2 cellular contexts compared by ENCODE assay signal in the genomic region with DNA sequence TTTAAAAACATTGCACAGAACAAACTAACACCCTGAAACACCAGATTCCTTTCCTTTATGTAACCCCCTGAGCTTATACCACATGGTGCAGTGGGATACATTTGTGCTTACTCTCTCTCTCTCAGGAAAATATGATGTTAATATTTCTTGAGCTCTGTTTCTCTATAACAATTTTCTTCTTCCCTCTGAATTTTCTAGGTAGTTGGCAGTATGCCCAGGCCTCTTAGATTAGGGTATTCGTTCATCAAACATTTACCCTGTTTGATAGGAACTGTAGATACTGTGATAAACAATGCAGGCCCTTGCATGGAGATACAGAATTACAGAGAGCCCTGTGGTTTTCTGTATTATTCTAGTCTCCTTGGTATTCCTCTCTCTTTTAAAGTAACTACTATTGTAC.
TF ChIP-seq lines count a peak whose summit lies in the region.

No MANE protein-coding gene starts in this region.

TF ChIP-seq in SK-N-SH, 30 proteins besides CTCF, POLR2A, EP300 and RAD21 (continued from another document):
- TF ChIP-seq, protein P1, sequence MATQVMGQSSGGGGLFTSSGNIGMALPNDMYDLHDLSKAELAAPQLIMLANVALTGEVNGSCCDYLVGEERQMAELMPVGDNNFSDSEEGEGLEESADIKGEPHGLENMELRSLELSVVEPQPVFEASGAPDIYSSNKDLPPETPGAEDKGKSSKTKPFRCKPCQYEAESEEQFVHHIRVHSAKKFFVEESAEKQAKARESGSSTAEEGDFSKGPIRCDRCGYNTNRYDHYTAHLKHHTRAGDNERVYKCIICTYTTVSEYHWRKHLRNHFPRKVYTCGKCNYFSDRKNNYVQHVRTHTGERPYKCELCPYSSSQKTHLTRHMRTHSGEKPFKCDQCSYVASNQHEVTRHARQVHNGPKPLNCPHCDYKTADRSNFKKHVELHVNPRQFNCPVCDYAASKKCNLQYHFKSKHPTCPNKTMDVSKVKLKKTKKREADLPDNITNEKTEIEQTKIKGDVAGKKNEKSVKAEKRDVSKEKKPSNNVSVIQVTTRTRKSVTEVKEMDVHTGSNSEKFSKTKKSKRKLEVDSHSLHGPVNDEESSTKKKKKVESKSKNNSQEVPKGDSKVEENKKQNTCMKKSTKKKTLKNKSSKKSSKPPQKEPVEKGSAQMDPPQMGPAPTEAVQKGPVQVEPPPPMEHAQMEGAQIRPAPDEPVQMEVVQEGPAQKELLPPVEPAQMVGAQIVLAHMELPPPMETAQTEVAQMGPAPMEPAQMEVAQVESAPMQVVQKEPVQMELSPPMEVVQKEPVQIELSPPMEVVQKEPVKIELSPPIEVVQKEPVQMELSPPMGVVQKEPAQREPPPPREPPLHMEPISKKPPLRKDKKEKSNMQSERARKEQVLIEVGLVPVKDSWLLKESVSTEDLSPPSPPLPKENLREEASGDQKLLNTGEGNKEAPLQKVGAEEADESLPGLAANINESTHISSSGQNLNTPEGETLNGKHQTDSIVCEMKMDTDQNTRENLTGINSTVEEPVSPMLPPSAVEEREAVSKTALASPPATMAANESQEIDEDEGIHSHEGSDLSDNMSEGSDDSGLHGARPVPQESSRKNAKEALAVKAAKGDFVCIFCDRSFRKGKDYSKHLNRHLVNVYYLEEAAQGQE (IDR thresholded peaks at IDR 0.05; ENCODE audit: low read depth, low read length) = no peak

TF ChIP-seq in GM23338, 12 proteins besides CTCF, POLR2A, EP300 and RAD21 (continued from another document):
- TF ChIP-seq, protein P2, sequence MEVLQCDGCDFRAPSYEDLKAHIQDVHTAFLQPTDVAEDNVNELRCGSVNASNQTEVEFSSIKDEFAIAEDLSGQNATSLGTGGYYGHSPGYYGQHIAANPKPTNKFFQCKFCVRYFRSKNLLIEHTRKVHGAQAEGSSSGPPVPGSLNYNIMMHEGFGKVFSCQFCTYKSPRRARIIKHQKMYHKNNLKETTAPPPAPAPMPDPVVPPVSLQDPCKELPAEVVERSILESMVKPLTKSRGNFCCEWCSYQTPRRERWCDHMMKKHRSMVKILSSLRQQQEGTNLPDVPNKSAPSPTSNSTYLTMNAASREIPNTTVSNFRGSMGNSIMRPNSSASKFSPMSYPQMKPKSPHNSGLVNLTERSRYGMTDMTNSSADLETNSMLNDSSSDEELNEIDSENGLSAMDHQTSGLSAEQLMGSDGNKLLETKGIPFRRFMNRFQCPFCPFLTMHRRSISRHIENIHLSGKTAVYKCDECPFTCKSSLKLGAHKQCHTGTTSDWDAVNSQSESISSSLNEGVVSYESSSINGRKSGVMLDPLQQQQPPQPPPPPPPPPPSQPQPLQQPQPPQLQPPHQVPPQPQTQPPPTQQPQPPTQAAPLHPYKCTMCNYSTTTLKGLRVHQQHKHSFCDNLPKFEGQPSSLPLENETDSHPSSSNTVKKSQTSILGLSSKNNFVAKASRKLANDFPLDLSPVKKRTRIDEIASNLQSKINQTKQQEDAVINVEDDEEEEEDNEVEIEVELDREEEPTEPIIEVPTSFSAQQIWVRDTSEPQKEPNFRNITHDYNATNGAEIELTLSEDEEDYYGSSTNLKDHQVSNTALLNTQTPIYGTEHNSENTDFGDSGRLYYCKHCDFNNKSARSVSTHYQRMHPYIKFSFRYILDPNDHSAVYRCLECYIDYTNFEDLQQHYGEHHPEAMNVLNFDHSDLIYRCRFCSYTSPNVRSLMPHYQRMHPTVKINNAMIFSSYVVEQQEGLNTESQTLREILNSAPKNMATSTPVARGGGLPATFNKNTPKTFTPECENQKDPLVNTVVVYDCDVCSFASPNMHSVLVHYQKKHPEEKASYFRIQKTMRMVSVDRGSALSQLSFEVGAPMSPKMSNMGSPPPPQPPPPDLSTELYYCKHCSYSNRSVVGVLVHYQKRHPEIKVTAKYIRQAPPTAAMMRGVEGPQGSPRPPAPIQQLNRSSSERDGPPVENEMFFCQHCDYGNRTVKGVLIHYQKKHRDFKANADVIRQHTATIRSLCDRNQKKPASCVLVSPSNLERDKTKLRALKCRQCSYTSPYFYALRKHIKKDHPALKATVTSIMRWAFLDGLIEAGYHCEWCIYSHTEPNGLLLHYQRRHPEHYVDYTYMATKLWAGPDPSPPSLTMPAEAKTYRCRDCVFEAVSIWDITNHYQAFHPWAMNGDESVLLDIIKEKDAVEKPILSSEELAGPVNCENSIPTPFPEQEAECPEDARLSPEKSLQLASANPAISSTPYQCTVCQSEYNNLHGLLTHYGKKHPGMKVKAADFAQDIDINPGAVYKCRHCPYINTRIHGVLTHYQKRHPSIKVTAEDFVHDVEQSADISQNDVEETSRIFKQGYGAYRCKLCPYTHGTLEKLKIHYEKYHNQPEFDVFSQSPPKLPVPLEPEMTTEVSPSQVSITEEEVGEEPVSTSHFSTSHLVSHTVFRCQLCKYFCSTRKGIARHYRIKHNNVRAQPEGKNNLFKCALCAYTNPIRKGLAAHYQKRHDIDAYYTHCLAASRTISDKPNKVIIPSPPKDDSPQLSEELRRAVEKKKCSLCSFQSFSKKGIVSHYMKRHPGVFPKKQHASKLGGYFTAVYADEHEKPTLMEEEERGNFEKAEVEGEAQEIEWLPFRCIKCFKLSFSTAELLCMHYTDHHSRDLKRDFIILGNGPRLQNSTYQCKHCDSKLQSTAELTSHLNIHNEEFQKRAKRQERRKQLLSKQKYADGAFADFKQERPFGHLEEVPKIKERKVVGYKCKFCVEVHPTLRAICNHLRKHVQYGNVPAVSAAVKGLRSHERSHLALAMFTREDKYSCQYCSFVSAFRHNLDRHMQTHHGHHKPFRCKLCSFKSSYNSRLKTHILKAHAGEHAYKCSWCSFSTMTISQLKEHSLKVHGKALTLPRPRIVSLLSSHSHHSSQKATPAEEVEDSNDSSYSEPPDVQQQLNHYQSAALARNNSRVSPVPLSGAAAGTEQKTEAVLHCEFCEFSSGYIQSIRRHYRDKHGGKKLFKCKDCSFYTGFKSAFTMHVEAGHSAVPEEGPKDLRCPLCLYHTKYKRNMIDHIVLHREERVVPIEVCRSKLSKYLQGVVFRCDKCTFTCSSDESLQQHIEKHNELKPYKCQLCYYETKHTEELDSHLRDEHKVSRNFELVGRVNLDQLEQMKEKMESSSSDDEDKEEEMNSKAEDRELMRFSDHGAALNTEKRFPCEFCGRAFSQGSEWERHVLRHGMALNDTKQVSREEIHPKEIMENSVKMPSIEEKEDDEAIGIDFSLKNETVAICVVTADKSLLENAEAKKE (CRISPR knock-in tag; IDR thresholded peaks at IDR 0.05) = no peak
- TF ChIP-seq, protein P1 (IDR thresholded peaks at IDR 0.05; ENCODE audit: unreplicated experiment) = no peak
- TF ChIP-seq ZNF331 (CRISPR knock-in tag; IDR thresholded peaks at IDR 0.05; ENCODE audit: low read depth) (no peak), EZH2phosphoT487 (IDR thresholded peaks at IDR 0.05; ENCODE audit: unreplicated experiment) (no peak), CREB1 (CRISPR knock-in tag; IDR thresholded peaks at IDR 0.05; ENCODE audit: low read depth) (no peak)
